17 cellular contexts compared by ENCODE assay signal in the genomic region with DNA sequence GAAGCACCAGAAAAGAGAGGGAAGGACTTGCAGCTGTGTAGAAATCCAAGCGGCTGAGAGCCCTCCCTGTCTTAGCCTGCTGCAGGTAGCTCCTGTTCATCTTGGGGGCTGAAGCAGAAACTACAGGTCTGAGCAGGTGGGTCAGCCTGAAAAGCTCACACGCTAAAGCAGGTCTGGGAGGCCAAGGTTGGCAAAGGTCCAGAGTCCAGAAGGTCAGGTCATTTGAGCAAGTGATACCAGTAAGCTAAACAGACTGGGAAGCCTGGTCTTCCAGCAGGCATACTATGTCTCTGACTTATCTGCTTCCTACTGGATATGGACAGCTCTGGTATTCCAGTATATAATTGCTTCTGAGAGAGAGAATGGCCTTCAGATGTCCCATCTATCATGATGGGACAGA. TPM values are rescaled to one million over a fixed set of nuclear protein-coding genes. Genes with fewer than 3 reads are reported as not detected.
A peak's percentile ranks its signal among the peaks of the same experiment; 100 is the strongest.
DNase-seq lines count a peak whose midpoint lies in the region; TF ChIP-seq lines count a peak whose summit lies in the region.
"Had no signal": no experiment of that assay in that cellular context is flagged by ENCODE, and none has a peak within 500 bp of the region (broad histone marks: within the 10 kb centered on the region; RNA-seq: fewer than 3 reads in every experiment).

No MANE protein-coding gene starts in this region.

- WGBS in liver: 57% methylated on average over 2 of the region's 2 CpGs

- no peaks in the 10 kb centered on the region for H3K27me3 ChIP-seq in liver (ENCODE audit: control insufficient read depth in 4 of 4, insufficient read depth in 4 of 4, low read length in 3 of 4)

- H3K4me1 ChIP-seq in liver (ENCODE audit: control insufficient read depth in 4 of 4, insufficient read depth in 4 of 4, low read length in 3 of 4): peaks cover 2 to 10% (median 8%) of the 10 kb centered on the region in 4 donors

- no peaks in the 10 kb centered on the region for H3K9me3 Mint-ChIP-seq in activated T-cell treated with anti-CD3 and anti-CD28 coated beads, Interleukin-2, amount 50 U/mL, for 24 hours
- no peaks in the 10 kb centered on the region for H3K9me3 Mint-ChIP-seq in type B pancreatic cell

- TF ChIP-seq RAD21 in liver (IDR thresholded peaks at IDR 0.05): peak in 1 of 2 donors; percentile 22

- peaks cover 0 to 10% (median 5%) of the 10 kb centered on the region in 4 donors for H3K36me3 ChIP-seq in liver (ENCODE audit: control insufficient read depth in 4 of 4, insufficient read depth in 3 of 4, low read depth in 1 of 4, low read length in 3 of 4)

- H3K4me3 ChIP-seq in liver (ENCODE audit: low read depth in 1 of 3, low read length in 3 of 3): no peak overlapping the region
- H3K4me3 ChIP-seq: PC-9 had no signal

- no peak overlapping the region for H3K9ac ChIP-seq in liver (ENCODE audit: low read depth in 1 of 2, low read length in 2 of 2)
- H3K9ac ChIP-seq: KMS-11 had no signal

- H3K4me1 Mint-ChIP-seq in activated T-cell treated with anti-CD3 and anti-CD28 coated beads, Interleukin-2, amount 50 U/mL, for 24 hours (ENCODE audit: low read depth): peaks cover 26% of the 10 kb centered on the region
- no peaks in the 10 kb centered on the region for H3K4me1 Mint-ChIP-seq in type B pancreatic cell (ENCODE audit: unreplicated experiment)

- CTCF ChIA-PET in RWPE1 (lab: Yijun Ruan, JAX): interaction anchor here (0.6 kb wide), 1 partner anchor 483 kb away, joined by 3 read pairs; no protein-coding TSS in a partner anchor

- DNase-seq in activated T-cell treated with anti-CD3 and anti-CD28 coated beads, Interleukin-2, amount 50 U/mL, for 24 hours: no peak
- no peak for DNase-seq in activated T-cell treated with anti-CD3 and anti-CD28 coated beads, Interleukin-2, amount 50 U/mL, for 1 hour
- DNase-seq in RWPE1 (ENCODE audit: low spot score) (no peak), type B pancreatic cell (ENCODE audit: extremely low spot score, unreplicated experiment) (no peak), NCI-H2107 (lab: John Stamatoyannopoulos, UW) (no peak), NCI-H2107 treated with DMSO at 0.1 percent for 48 hours (lab: John Stamatoyannopoulos, UW; ENCODE audit: unreplicated experiment) (no peak)
- DNase-seq: ACHN, COR-L47, DMS79 treated with DMSO at 0.1 percent for 48 hours, NCI-H1092, NCI-H146, NCI-H2081 treated with DMSO at 0.1 percent for 48 hours, NCI-H2227 treated with DMSO at 0.1 percent for 48 hours, NCI-H524, PC-9 had no signal

- H3K27ac Mint-ChIP-seq in activated T-cell treated with anti-CD3 and anti-CD28 coated beads, Interleukin-2, amount 50 U/mL, for 24 hours: peak overlapping the region; percentile 53
- H3K27ac Mint-ChIP-seq in type B pancreatic cell: peak overlapping the region; percentile 65

- no peak overlapping the region for H3K4me3 Mint-ChIP-seq in activated T-cell treated with anti-CD3 and anti-CD28 coated beads, Interleukin-2, amount 50 U/mL, for 24 hours
- no peak overlapping the region for H3K4me3 Mint-ChIP-seq in type B pancreatic cell

- peaks cover 86% of the 10 kb centered on the region for H3K36me3 Mint-ChIP-seq in activated T-cell treated with anti-CD3 and anti-CD28 coated beads, Interleukin-2, amount 50 U/mL, for 24 hours (ENCODE audit: low read depth)
- peaks cover 28% of the 10 kb centered on the region for H3K36me3 Mint-ChIP-seq in type B pancreatic cell

- no peaks in the 10 kb centered on the region for H3K27me3 Mint-ChIP-seq in activated T-cell treated with anti-CD3 and anti-CD28 coated beads, Interleukin-2, amount 50 U/mL, for 24 hours
- no peaks in the 10 kb centered on the region for H3K27me3 Mint-ChIP-seq in type B pancreatic cell

- H3K9me3 ChIP-seq in liver (ENCODE audit: control insufficient read depth in 4 of 4, low read length in 3 of 4): no peaks in the 10 kb centered on the region

- TF ChIP-seq CTCF in RWPE1 (conservative IDR thresholded peaks at IDR 0.05; ENCODE audit: low read depth) (no peak), liver (IDR thresholded peaks at IDR 0.05; ENCODE audit: low read depth, low read length, missing input control) (no peak), type B pancreatic cell (conservative IDR thresholded peaks at IDR 0.05) (no peak)

- POLR2A ChIA-PET in RWPE1 (lab: Yijun Ruan, JAX; ENCODE audit: low non-redundant PET): no interaction called here

- H3K27ac ChIP-seq in RWPE1: peak overlapping the region; percentile 33; the same call in 1 of the 2 replicates
- H3K27ac ChIP-seq in liver (ENCODE audit: low read depth in 1 of 2, low read length in 2 of 2): peak overlapping the region in 1 of 2 donors; percentile 19
- H3K27ac ChIP-seq: KMS-11 had no signal

TF ChIP-seq in liver, 16 proteins besides CTCF, POLR2A, EP300 and RAD21:
- TF ChIP-seq FOXA2 (IDR thresholded peaks at IDR 0.05): no peak
- peak in 1 of 2 donors; percentile 44 for TF ChIP-seq JUND (IDR thresholded peaks at IDR 0.05)
- TF ChIP-seq HNF4A (conservative IDR thresholded peaks at IDR 0.05): peak; percentile 93 to 95
- TF ChIP-seq FOXA1 (IDR thresholded peaks at IDR 0.05): no peak
- no peak for TF ChIP-seq EGR1 (IDR thresholded peaks at IDR 0.05; ENCODE audit: low read depth in 2 of 2)
- peak; percentile 57 to 71 for TF ChIP-seq RXRA (IDR thresholded peaks at IDR 0.05)
- TF ChIP-seq, protein P1, sequence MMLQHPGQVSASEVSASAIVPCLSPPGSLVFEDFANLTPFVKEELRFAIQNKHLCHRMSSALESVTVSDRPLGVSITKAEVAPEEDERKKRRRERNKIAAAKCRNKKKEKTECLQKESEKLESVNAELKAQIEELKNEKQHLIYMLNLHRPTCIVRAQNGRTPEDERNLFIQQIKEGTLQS (IDR thresholded peaks at IDR 0.05): no peak
- TF ChIP-seq YY1 (IDR thresholded peaks at IDR 0.05): no peak
- TF ChIP-seq HNF4G (IDR thresholded peaks at IDR 0.05): peak; percentile 68
- TF ChIP-seq, protein P2, sequence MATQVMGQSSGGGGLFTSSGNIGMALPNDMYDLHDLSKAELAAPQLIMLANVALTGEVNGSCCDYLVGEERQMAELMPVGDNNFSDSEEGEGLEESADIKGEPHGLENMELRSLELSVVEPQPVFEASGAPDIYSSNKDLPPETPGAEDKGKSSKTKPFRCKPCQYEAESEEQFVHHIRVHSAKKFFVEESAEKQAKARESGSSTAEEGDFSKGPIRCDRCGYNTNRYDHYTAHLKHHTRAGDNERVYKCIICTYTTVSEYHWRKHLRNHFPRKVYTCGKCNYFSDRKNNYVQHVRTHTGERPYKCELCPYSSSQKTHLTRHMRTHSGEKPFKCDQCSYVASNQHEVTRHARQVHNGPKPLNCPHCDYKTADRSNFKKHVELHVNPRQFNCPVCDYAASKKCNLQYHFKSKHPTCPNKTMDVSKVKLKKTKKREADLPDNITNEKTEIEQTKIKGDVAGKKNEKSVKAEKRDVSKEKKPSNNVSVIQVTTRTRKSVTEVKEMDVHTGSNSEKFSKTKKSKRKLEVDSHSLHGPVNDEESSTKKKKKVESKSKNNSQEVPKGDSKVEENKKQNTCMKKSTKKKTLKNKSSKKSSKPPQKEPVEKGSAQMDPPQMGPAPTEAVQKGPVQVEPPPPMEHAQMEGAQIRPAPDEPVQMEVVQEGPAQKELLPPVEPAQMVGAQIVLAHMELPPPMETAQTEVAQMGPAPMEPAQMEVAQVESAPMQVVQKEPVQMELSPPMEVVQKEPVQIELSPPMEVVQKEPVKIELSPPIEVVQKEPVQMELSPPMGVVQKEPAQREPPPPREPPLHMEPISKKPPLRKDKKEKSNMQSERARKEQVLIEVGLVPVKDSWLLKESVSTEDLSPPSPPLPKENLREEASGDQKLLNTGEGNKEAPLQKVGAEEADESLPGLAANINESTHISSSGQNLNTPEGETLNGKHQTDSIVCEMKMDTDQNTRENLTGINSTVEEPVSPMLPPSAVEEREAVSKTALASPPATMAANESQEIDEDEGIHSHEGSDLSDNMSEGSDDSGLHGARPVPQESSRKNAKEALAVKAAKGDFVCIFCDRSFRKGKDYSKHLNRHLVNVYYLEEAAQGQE (IDR thresholded peaks at IDR 0.05): no peak
- peak; percentile 83 for TF ChIP-seq SP1 (IDR thresholded peaks at IDR 0.05)
- no peak for TF ChIP-seq TAF1 (conservative IDR thresholded peaks at IDR 0.05)
- TF ChIP-seq NR2F2 (IDR thresholded peaks at IDR 0.05): no peak
- TF ChIP-seq, protein P3, sequence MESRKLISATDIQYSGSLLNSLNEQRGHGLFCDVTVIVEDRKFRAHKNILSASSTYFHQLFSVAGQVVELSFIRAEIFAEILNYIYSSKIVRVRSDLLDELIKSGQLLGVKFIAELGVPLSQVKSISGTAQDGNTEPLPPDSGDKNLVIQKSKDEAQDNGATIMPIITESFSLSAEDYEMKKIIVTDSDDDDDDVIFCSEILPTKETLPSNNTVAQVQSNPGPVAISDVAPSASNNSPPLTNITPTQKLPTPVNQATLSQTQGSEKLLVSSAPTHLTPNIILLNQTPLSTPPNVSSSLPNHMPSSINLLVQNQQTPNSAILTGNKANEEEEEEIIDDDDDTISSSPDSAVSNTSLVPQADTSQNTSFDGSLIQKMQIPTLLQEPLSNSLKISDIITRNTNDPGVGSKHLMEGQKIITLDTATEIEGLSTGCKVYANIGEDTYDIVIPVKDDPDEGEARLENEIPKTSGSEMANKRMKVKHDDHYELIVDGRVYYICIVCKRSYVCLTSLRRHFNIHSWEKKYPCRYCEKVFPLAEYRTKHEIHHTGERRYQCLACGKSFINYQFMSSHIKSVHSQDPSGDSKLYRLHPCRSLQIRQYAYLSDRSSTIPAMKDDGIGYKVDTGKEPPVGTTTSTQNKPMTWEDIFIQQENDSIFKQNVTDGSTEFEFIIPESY (IDR thresholded peaks at IDR 0.05): no peak
- TF ChIP-seq GABPA (IDR thresholded peaks at IDR 0.05 in 1 of 2, conservative IDR thresholded peaks at IDR 0.05 in 1 of 2): no peak
- TF ChIP-seq, protein P4, sequence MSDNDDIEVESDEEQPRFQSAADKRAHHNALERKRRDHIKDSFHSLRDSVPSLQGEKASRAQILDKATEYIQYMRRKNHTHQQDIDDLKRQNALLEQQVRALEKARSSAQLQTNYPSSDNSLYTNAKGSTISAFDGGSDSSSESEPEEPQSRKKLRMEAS (IDR thresholded peaks at IDR 0.05): peak; percentile 31
TF ChIP-seq in liver: peak in this region for 6.

RNA-seq across cellular contexts. Expression of a gene that starts 26.2 kb away (rescaled TPM):
- total RNA-seq in liver (1 to 10 TPM; 5.5 to 5.9 TPM), type B pancreatic cell (ENCODE audit: low replicate concordance) (8.5 and 12.1 TPM in 2 replicates)
- polyA plus RNA-seq in liver: 1 to 10 TPM; 4.4 to 4.9 TPM

RNA-seq across cellular contexts. Expression of a gene that starts 26.4 kb away (rescaled TPM):
- total RNA-seq in liver (10 to 100 TPM; 38.3 to 38.7 TPM), type B pancreatic cell (ENCODE audit: low replicate concordance) (60.6 and 66.3 TPM in 2 replicates)
- 10 to 100 TPM; 17.6 to 31.5 TPM for polyA plus RNA-seq in liver
